In the genomic region with DNA sequence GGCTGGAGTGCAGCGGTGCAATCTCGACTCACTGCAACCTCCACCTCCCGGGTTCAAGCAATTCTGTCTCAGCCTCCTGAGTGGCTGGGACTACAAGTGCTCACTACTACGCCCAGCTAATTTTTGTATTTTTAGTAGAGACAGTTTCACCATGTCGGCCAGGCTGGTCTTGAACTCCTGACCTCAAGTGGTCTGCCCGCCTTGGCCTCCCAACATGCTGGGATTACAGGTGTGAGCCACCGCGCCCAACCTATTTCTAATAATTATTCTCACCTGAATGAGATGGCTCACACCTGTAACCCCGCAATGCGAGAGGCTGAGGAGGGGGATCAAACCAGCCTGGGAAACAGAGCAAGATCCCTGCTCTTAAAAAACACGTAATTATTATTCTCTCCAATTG, we compare ENCODE assay signal across 8 cellular contexts. TPM values are rescaled to one million over a fixed set of nuclear protein-coding genes. Genes with fewer than 3 reads are reported as not detected.
DNase-seq lines count a peak whose midpoint lies in the region; ATAC-seq and TF ChIP-seq lines count a peak whose summit lies in the region.
"Not testable (repeated sequence)": the region's sequence is repeated elsewhere in the genome, so short reads cannot be mapped to it uniquely, and the experiment has no call there.

No MANE protein-coding gene starts in this region.

- POLR2A ChIA-PET in T-cell (lab: Charles Lee) = not testable (repeated sequence)

- peak overlapping the region; percentile 77 for H3K4me2 ChIP-seq in BLaER1

- DNase-seq in T-cell; effector memory CD8-positive, alpha-beta T cell: not testable (repeated sequence)

- peak overlapping the region; percentile 77 to 88 (median 86) for H3K4me3 Mint-ChIP-seq in T-cell
- H3K4me3 Mint-ChIP-seq in activated naive CD8-positive, alpha-beta T cell = peak overlapping the region; percentile 94
- H3K4me3 Mint-ChIP-seq in effector memory CD8-positive, alpha-beta T cell = peak overlapping the region; percentile 71 to 75
- peak overlapping the region; percentile 91 to 98 (median 91) for H3K4me3 Mint-ChIP-seq in nephron
- H3K4me3 Mint-ChIP-seq in stimulated activated naive CD8-positive, alpha-beta T cell treated with anti-CD3 and anti-CD28 coated beads, Interleukin-15, Interleukin-2, amounts not matched to agents 100 ng/mL and 50 ng/mL, for 24 hours = peak overlapping the region; percentile 92

- peak overlapping the region; percentile 87 for H3K9ac ChIP-seq in BLaER1
- H3K9ac ChIP-seq in HUES6 (ENCODE audit: low read length); iPS-15b (ENCODE audit: low read depth, low read length): not testable (repeated sequence)

- H3K36me3 Mint-ChIP-seq in T-cell (peaks cover 28% of the 10 kb centered on the region), nephron (ENCODE audit: low read depth) (peaks cover 27% of the 10 kb centered on the region)
- H3K36me3 Mint-ChIP-seq in activated naive CD8-positive, alpha-beta T cell = not testable (repeated sequence)
- peaks cover 26% of the 10 kb centered on the region for H3K36me3 Mint-ChIP-seq in effector memory CD8-positive, alpha-beta T cell (ENCODE audit: insufficient read depth)
- peaks cover 36% of the 10 kb centered on the region for H3K36me3 Mint-ChIP-seq in stimulated activated naive CD8-positive, alpha-beta T cell treated with anti-CD3 and anti-CD28 coated beads, Interleukin-15, Interleukin-2, amounts not matched to agents 100 ng/mL and 50 ng/mL, for 24 hours (ENCODE audit: low read depth)

- not testable (repeated sequence) for H3K27me3 Mint-ChIP-seq in T-cell; activated naive CD8-positive, alpha-beta T cell; effector memory CD8-positive, alpha-beta T cell; nephron (ENCODE audit: low read depth); stimulated activated naive CD8-positive, alpha-beta T cell treated with anti-CD3 and anti-CD28 coated beads, Interleukin-15, Interleukin-2, amounts not matched to agents 100 ng/mL and 50 ng/mL, for 24 hours

- H3K27me3 ChIP-seq in BLaER1; HUES6 (ENCODE audit: control insufficient read depth, insufficient read depth, low read length); iPS-15b (ENCODE audit: control insufficient read depth, insufficient read depth, low read length): not testable (repeated sequence)

- H3K27ac ChIP-seq in BLaER1; HUES6 (ENCODE audit: low read depth, low read length): not testable (repeated sequence)

- peaks cover 36% of the 10 kb centered on the region for H3K36me3 ChIP-seq in BLaER1
- H3K36me3 ChIP-seq in HUES6 (ENCODE audit: control insufficient read depth, insufficient read depth, low read length) = peaks cover 29% of the 10 kb centered on the region
- not testable (repeated sequence) for H3K36me3 ChIP-seq in iPS-15b (ENCODE audit: control insufficient read depth, insufficient read depth, low read length)

- H3K4me1 ChIP-seq in BLaER1 = peaks cover 34% of the 10 kb centered on the region
- not testable (repeated sequence) for H3K4me1 ChIP-seq in HUES6 (ENCODE audit: control insufficient read depth, insufficient read depth, low read length); iPS-15b (ENCODE audit: control insufficient read depth, insufficient read depth, low read length)

- peaks cover 11% of the 10 kb centered on the region; the same call in 1 of the 2 replicates for H4K20me1 ChIP-seq in BLaER1

- peak overlapping the region; percentile 85 for H3K4me3 ChIP-seq in BLaER1
- peak overlapping the region; percentile 83 for H3K4me3 ChIP-seq in HUES6 (ENCODE audit: low read depth, low read length)
- peak overlapping the region; percentile 73 for H3K4me3 ChIP-seq in iPS-15b (ENCODE audit: low read depth, low read length)

- not testable (repeated sequence) for H3K9me3 Mint-ChIP-seq in T-cell; activated naive CD8-positive, alpha-beta T cell (ENCODE audit: low read depth); effector memory CD8-positive, alpha-beta T cell; nephron; stimulated activated naive CD8-positive, alpha-beta T cell treated with anti-CD3 and anti-CD28 coated beads, Interleukin-15, Interleukin-2, amounts not matched to agents 100 ng/mL and 50 ng/mL, for 24 hours

- not testable (repeated sequence) for TF ChIP-seq CTCF in nephron (IDR thresholded peaks at IDR 0.05; ENCODE audit: unreplicated experiment in 3 of 3)

- CTCF ChIA-PET in T-cell (lab: Charles Lee) = not testable (repeated sequence)

- ATAC-seq in T-cell (replicated peaks in 1 of 4); effector memory CD8-positive, alpha-beta T cell (replicated peaks): not testable (repeated sequence)

- peaks cover 16% of the 10 kb centered on the region for H3K9me3 ChIP-seq in BLaER1
- not testable (repeated sequence) for H3K9me3 ChIP-seq in HUES6 (ENCODE audit: control insufficient read depth, insufficient read depth, low read depth, low read length); iPS-15b (ENCODE audit: control insufficient read depth, insufficient read depth, low read length)

- H3K27ac Mint-ChIP-seq in T-cell (peak overlapping the region in 1 of 2 donors; percentile 86), nephron (peak overlapping the region; percentile 79 to 90 (median 89))
- peak overlapping the region; percentile 95 for H3K27ac Mint-ChIP-seq in activated naive CD8-positive, alpha-beta T cell
- peak overlapping the region; percentile 26 to 44 for H3K27ac Mint-ChIP-seq in effector memory CD8-positive, alpha-beta T cell
- peak overlapping the region; percentile 89 for H3K27ac Mint-ChIP-seq in stimulated activated naive CD8-positive, alpha-beta T cell treated with anti-CD3 and anti-CD28 coated beads, Interleukin-15, Interleukin-2, amounts not matched to agents 100 ng/mL and 50 ng/mL, for 24 hours

- H3K4me1 Mint-ChIP-seq in T-cell (peaks cover 19 to 26% (median 26%) of the 10 kb centered on the region in 3 donors), nephron (peaks cover 34% of the 10 kb centered on the region)
- H3K4me1 Mint-ChIP-seq in activated naive CD8-positive, alpha-beta T cell (ENCODE audit: low read depth) = peaks cover 29% of the 10 kb centered on the region
- peaks cover 9 to 26% of the 10 kb centered on the region in 2 donors for H3K4me1 Mint-ChIP-seq in effector memory CD8-positive, alpha-beta T cell (ENCODE audit: low read depth in 2 of 2)
- H3K4me1 Mint-ChIP-seq in stimulated activated naive CD8-positive, alpha-beta T cell treated with anti-CD3 and anti-CD28 coated beads, Interleukin-15, Interleukin-2, amounts not matched to agents 100 ng/mL and 50 ng/mL, for 24 hours (ENCODE audit: low read depth) = peaks cover 38% of the 10 kb centered on the region

RNA-seq across cellular contexts. Expression of a gene that starts 1.1 kb away (rescaled TPM):
- total RNA-seq in T-cell = 10 to 100 TPM; 73.9 to 89.5 (median 81.0) TPM
